8 cellular contexts compared by ENCODE assay signal in genomic region chr6:69866351-69867074, GRCh38. TPM values are rescaled to one million over a fixed set of nuclear protein-coding genes. Genes with fewer than 3 reads are reported as not detected.
DNase-seq lines count a peak whose midpoint lies in the region; ATAC-seq and TF ChIP-seq lines count a peak whose summit lies in the region.

Gene COL19A1 (plus strand): TSS chr6:69866556. CDS start chr6:69879568, 13,012 bp downstream.

- H3K4me1 ChIP-seq in BE2C = peaks cover 3% of the 10 kb centered on the region; the same call in 1 of the 2 replicates
- H3K4me1 ChIP-seq in mammary epithelial cell (ENCODE audit: insufficient read depth, low read length) = peaks cover 21% of the 10 kb centered on the region

- H3K9ac ChIP-seq in SK-N-MC (ENCODE audit: insufficient read length) (peak within 1 kb of the TSS; percentile 78), mammary epithelial cell (ENCODE audit: insufficient read depth, low read length) (no peak within 1 kb of the TSS)

- in situ Hi-C loops in mammary epithelial cell (cut with MboI; ENCODE audit: low sequenced_read_pairs in 2 of 2) = no loop called here

- H3K79me2 ChIP-seq in mammary epithelial cell (ENCODE audit: insufficient read depth, low read length) = no peaks in the 10 kb centered on the region

- no peaks in the 10 kb centered on the region for H4K20me1 ChIP-seq in mammary epithelial cell (ENCODE audit: insufficient read depth, low read length)

- no TSS peak for BruUV-seq in mammary epithelial cell (replicated peaks; lab: Mats Ljungman, UMichigan)

- H3K36me3 ChIP-seq in BE2C (no peaks in the 10 kb centered on the region), SK-N-MC (ENCODE audit: insufficient read depth, low read length) (peaks cover 3% of the 10 kb centered on the region; the same call in 1 of the 2 replicates), mammary epithelial cell (ENCODE audit: insufficient read depth, low read length) (no peaks in the 10 kb centered on the region)

- H3K27me3 ChIP-seq in BE2C = no peaks in the 10 kb centered on the region
- peaks cover 13% of the 10 kb centered on the region for H3K27me3 ChIP-seq in mammary epithelial cell (ENCODE audit: insufficient read depth, low read length)

- DNase-seq in BE2C = peak; percentile 58
- no peak for DNase-seq in SK-N-MC (ENCODE audit: low read depth, low spot score)
- no peak for DNase-seq in mammary epithelial cell
- DNase-seq in left colon = peak in 1 of 2 donors; percentile 37
- peak in 2 of 3 experiments; percentile 3 to 13 for DNase-seq in stimulated activated CD4-positive, alpha-beta T cell treated with anti-CD3 and anti-CD28 coated beads, TNF-alpha, amount 100 ng/mL, for 4 hours (ENCODE audit: low read depth in 3 of 3)
- DNase-seq in NCI-H187 treated with DMSO at 0.1 percent for 48 hours (lab: John Stamatoyannopoulos, UW) = no peak

- dilution Hi-C loops in mammary epithelial cell (cut with HindIII; ENCODE audit: low sequenced_read_pairs) = no loop called here

- ATAC-seq in GM19043 (IDR thresholded peaks at IDR 0.05; ENCODE audit: low read depth, unreplicated experiment) (peak; percentile 46), HG03135 (IDR thresholded peaks at IDR 0.05; ENCODE audit: unreplicated experiment) (peak; percentile 59), left colon (peak; percentile 44)

- H3K4me2 ChIP-seq in mammary epithelial cell (ENCODE audit: insufficient read depth, low read depth, low read length) = peak within 1 kb of the TSS; percentile 95

- intact Hi-C loops in mammary epithelial cell (cut with micrococcal nuclease) = no loop called here
- intact Hi-C loops in left colon (cut with DNase I, micrococcal nuclease) = no loop called here

- H3K4me3 ChIP-seq in BE2C (ENCODE audit: low read depth, low read length) = peak within 1 kb of the TSS; percentile 89
- peak within 1 kb of the TSS; percentile 86 for H3K4me3 ChIP-seq in SK-N-MC
- peak within 1 kb of the TSS; percentile 39 to 53 (median 51) for H3K4me3 ChIP-seq in mammary epithelial cell (replicated peaks in 1 of 3; ENCODE audit: insufficient read depth in 1 of 3, low read depth in 2 of 3, low read length in 3 of 3)

- peak within 1 kb of the TSS; percentile 90 for H3K27ac ChIP-seq in SK-N-MC
- H3K27ac ChIP-seq in mammary epithelial cell (ENCODE audit: insufficient read depth, low read depth, low read length) = no peak within 1 kb of the TSS

- 16% methylated on average over 18 of the region's 26 CpGs for whole genome bisulfite sequencing in mammary epithelial cell (ENCODE audit: low coverage, missing lambda C conversion rate)

- CTCF ChIA-PET in mammary epithelial cell (lab: Charles Lee; ENCODE audit: low non-redundant PET) = no interaction called here

- H3K9me3 ChIP-seq in BE2C (no peaks in the 10 kb centered on the region), SK-N-MC (ENCODE audit: low read depth, low read length) (no peaks in the 10 kb centered on the region), mammary epithelial cell (replicated peaks; ENCODE audit: insufficient read depth, low read length) (no peaks in the 10 kb centered on the region)

- peak within 1 kb of the TSS; percentile 90 for H2AFZ ChIP-seq in mammary epithelial cell (ENCODE audit: low read depth, low read length)

- no peak for TF ChIP-seq CTCF in BE2C (IDR thresholded peaks at IDR 0.05; ENCODE audit: low read depth, low read length)
- TF ChIP-seq CTCF in mammary epithelial cell (conservative IDR thresholded peaks at IDR 0.05 in 1 of 2, IDR thresholded peaks at IDR 0.05 in 1 of 2; ENCODE audit: extremely low read depth in 1 of 2, insufficient read depth in 1 of 2, low read depth in 1 of 2, low read length in 2 of 2) = no peak

RNA-seq across cellular contexts. Expression of gene COL19A1, which starts in this region (rescaled TPM):
- polyA plus RNA-seq in BE2C (2012; ENCODE audit: insufficient read depth, insufficient read length, low read depth) = 0.23 TPM
- total RNA-seq in mammary epithelial cell (under 1 TPM in 1 of 2 donors, not detected in 1; 0.17 TPM), left colon (1 to 10 TPM in 1 of 2 donors, not detected in 1; 1.1 TPM)
- polyA plus RNA-seq in mammary epithelial cell = not detected
- polyA minus RNA-seq in mammary epithelial cell = not detected

Comparison
In these comparisons a context has a peak if more than half of its experiments do, and no peak if none do; other contexts are left out.
1. DNase-seq: peak in BE2C (single experiment) and stimulated activated CD4-positive, alpha-beta T cell treated with anti-CD3 and anti-CD28 coated beads, TNF-alpha, amount 100 ng/mL, for 4 hours (2 of 3); none in SK-N-MC (single experiment), mammary epithelial cell (single experiment) and NCI-H187 treated with DMSO at 0.1 percent for 48 hours (single experiment).
2. Peak in every context shown above with its lines, with median percentiles within 50 percentile points of each other: H3K4me3 ChIP-seq and ATAC-seq.